Comparison of ENCODE assay signal across 1 cellular context in genomic region chrX:70274029-70274428, GRCh38.
TF ChIP-seq lines count a peak whose summit lies in the region.

No MANE protein-coding gene starts in this region.

TF ChIP-seq in HepG2, 621 proteins besides CTCF, POLR2A, EP300 and RAD21:
- peak; percentile 13; the same call in 1 of the 2 replicates for TF ChIP-seq ZNF770 (CRISPR knock-in tag; IDR thresholded peaks at IDR 0.05)
